22 cellular contexts compared by ENCODE assay signal in the genomic region with DNA sequence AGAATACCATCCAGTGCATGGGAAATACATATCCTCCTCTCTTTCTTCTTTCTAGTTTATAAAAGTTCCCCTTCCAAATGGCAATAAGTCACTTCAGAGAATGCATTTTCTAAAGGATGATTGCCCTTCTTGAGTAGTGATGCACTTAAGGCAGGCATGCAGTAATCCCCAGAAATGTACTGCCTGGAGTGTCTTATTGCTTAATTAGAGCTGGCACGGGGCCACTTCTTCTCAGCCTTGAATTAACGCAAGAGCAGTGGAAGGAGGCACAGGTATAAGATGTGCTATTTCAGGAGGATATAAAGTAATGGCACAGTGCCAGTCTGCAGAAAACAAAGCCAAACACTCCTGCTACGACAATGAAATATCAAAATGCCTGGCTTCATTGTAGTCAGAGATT.
DNase-seq lines count a peak whose midpoint lies in the region; ATAC-seq and TF ChIP-seq lines count a peak whose summit lies in the region.
"Had no signal": no experiment of that assay in that cellular context is flagged by ENCODE, and none has a peak within 500 bp of the region (broad histone marks: within the 10 kb centered on the region; RNA-seq: fewer than 3 reads in every experiment).

No MANE protein-coding gene starts in this region.

- H3K36me3 ChIP-seq in breast epithelium (no peaks in the 10 kb centered on the region), Peyer's patch (no peaks in the 10 kb centered on the region), left lung (no peaks in the 10 kb centered on the region), H7 (replicated peaks; ENCODE audit: control insufficient read depth, insufficient read depth, low read length) (no peaks in the 10 kb centered on the region)
- H3K36me3 ChIP-seq: gastrocnemius medialis, left ventricle myocardium inferior, upper lobe of left lung had no signal

- H3K27me3 ChIP-seq in breast epithelium (no peaks in the 10 kb centered on the region), Peyer's patch (no peaks in the 10 kb centered on the region), left lung (no peaks in the 10 kb centered on the region), H7 (ENCODE audit: control insufficient read depth, insufficient read depth, low read length) (no peaks in the 10 kb centered on the region)
- H3K27me3 ChIP-seq: gastrocnemius medialis, upper lobe of left lung had no signal

- no peak overlapping the region for H3K4me3 Mint-ChIP-seq in MCF 10A (ENCODE audit: unreplicated experiment)
- no peak overlapping the region for H3K4me3 Mint-ChIP-seq in stimulated activated naive B cell treated with anti-CD40 and anti-IgM and Interleukin-4, amounts not matched to agents 10 μg/mL and 1 μg/mL and 100 μg/mL, for 72 hours
- H3K4me3 Mint-ChIP-seq: activated CD4-positive, alpha-beta memory T cell treated with anti-CD3 and anti-CD28 coated beads for 36 hours; activated naive CD8-positive, alpha-beta T cell treated with anti-CD3 and anti-CD28 coated beads, Interleukin-2, amount 50 U/mL, for 24 hours; activated T-cell treated with anti-CD3 and anti-CD28 coated beads, Interleukin-2, amount 50 U/mL, for 24 hours; CD4-positive, alpha-beta memory T cell; GM23338 had no signal

- no peak for TF ChIP-seq POLR2A in breast epithelium (IDR thresholded peaks at IDR 0.05)
- no peak for TF ChIP-seq POLR2A in Peyer's patch (IDR thresholded peaks at IDR 0.05)

- intact Hi-C loops in MCF 10A (cut with micrococcal nuclease) (no loop called here), breast epithelium (cut with DNase I; ENCODE audit: low total_unique reads) (no loop called here), left lung (cut with DNase I) (no loop called here)

- peaks cover 61% of the 10 kb centered on the region for H3K27me3 Mint-ChIP-seq in MCF 10A (ENCODE audit: insufficient read depth, unreplicated experiment)
- peaks cover 0 to 4% of the 10 kb centered on the region in 2 donors for H3K27me3 Mint-ChIP-seq in stimulated activated naive B cell treated with anti-CD40 and anti-IgM and Interleukin-4, amounts not matched to agents 10 μg/mL and 1 μg/mL and 100 μg/mL, for 72 hours
- H3K27me3 Mint-ChIP-seq: activated CD4-positive, alpha-beta memory T cell treated with anti-CD3 and anti-CD28 coated beads for 36 hours; activated naive CD8-positive, alpha-beta T cell treated with anti-CD3 and anti-CD28 coated beads, Interleukin-2, amount 50 U/mL, for 24 hours; activated T-cell treated with anti-CD3 and anti-CD28 coated beads, Interleukin-2, amount 50 U/mL, for 24 hours; CD4-positive, alpha-beta memory T cell had no signal

- peaks cover 5% of the 10 kb centered on the region for H3K4me1 Mint-ChIP-seq in MCF 10A (ENCODE audit: insufficient read depth, unreplicated experiment)
- H3K4me1 Mint-ChIP-seq in stimulated activated naive B cell treated with anti-CD40 and anti-IgM and Interleukin-4, amounts not matched to agents 10 μg/mL and 1 μg/mL and 100 μg/mL, for 72 hours, result no peaks in the 10 kb centered on the region
- H3K4me1 Mint-ChIP-seq: activated naive CD8-positive, alpha-beta T cell treated with anti-CD3 and anti-CD28 coated beads, Interleukin-2, amount 50 U/mL, for 24 hours; CD4-positive, alpha-beta memory T cell; GM23338 had no signal

- H3K9me3 ChIP-seq in breast epithelium (no peaks in the 10 kb centered on the region), Peyer's patch (no peaks in the 10 kb centered on the region), left lung (no peaks in the 10 kb centered on the region)
- H3K9me3 ChIP-seq: gastrocnemius medialis, left ventricle myocardium inferior, upper lobe of left lung had no signal

- peak; percentile 88 for DNase-seq in MCF 10A (ENCODE audit: unreplicated experiment)
- DNase-seq in breast epithelium (ENCODE audit: low spot score in 2 of 2), result no peak
- DNase-seq in Peyer's patch, result peak in 2 of 3 donors; percentile 47 to 73
- peak in 1 of 2 donors; percentile 32 for DNase-seq in left lung
- no peak for DNase-seq in stimulated activated naive B cell treated with anti-CD40 and anti-IgM and Interleukin-4, amounts not matched to agents 10 μg/mL and 1 μg/mL and 100 μg/mL, for 72 hours
- DNase-seq in H7, result no peak
- DNase-seq: ACHN; activated CD4-positive, alpha-beta memory T cell treated with anti-CD3 and anti-CD28 coated beads for 36 hours; activated naive CD8-positive, alpha-beta T cell treated with anti-CD3 and anti-CD28 coated beads, Interleukin-2, amount 50 U/mL, for 24 hours; activated T-cell treated with anti-CD3 and anti-CD28 coated beads, Interleukin-2, amount 50 U/mL, for 24 hours; CD4-positive, alpha-beta memory T cell; EL; gastrocnemius medialis; left ventricle myocardium inferior; NCI-H1930; NCI-H774; stimulated activated naive CD4-positive, alpha-beta T cell had no signal

- ATAC-seq in left lung (peak; percentile 58), GM18858 (IDR thresholded peaks at IDR 0.05; ENCODE audit: unreplicated experiment) (no peak), HG02852 (IDR thresholded peaks at IDR 0.05; ENCODE audit: unreplicated experiment) (no peak)
- ATAC-seq in stimulated activated naive B cell treated with anti-CD40 and anti-IgM and Interleukin-4, amounts not matched to agents 10 μg/mL and 1 μg/mL and 100 μg/mL, for 72 hours (replicated peaks), result no peak
- ATAC-seq: activated naive CD8-positive, alpha-beta T cell treated with anti-CD3 and anti-CD28 coated beads, Interleukin-2, amount 50 U/mL, for 24 hours; gastrocnemius medialis; GM23338 had no signal

- no peak overlapping the region for H3K27ac ChIP-seq in breast epithelium
- H3K27ac ChIP-seq in Peyer's patch, result no peak overlapping the region
- no peak overlapping the region for H3K27ac ChIP-seq in left lung
- H3K27ac ChIP-seq: gastrocnemius medialis, left ventricle myocardium inferior, parathyroid adenoma, upper lobe of left lung had no signal

- H3K9me3 Mint-ChIP-seq in MCF 10A (ENCODE audit: unreplicated experiment), result no peaks in the 10 kb centered on the region
- H3K9me3 Mint-ChIP-seq in stimulated activated naive B cell treated with anti-CD40 and anti-IgM and Interleukin-4, amounts not matched to agents 10 μg/mL and 1 μg/mL and 100 μg/mL, for 72 hours, result no peaks in the 10 kb centered on the region
- H3K9me3 Mint-ChIP-seq: activated naive CD8-positive, alpha-beta T cell treated with anti-CD3 and anti-CD28 coated beads, Interleukin-2, amount 50 U/mL, for 24 hours; activated T-cell treated with anti-CD3 and anti-CD28 coated beads, Interleukin-2, amount 50 U/mL, for 24 hours; GM23338 had no signal

- no peaks in the 10 kb centered on the region for H3K4me1 ChIP-seq in breast epithelium
- no peaks in the 10 kb centered on the region for H3K4me1 ChIP-seq in Peyer's patch
- no peaks in the 10 kb centered on the region for H3K4me1 ChIP-seq in left lung
- H3K4me1 ChIP-seq: gastrocnemius medialis, left ventricle myocardium inferior, parathyroid adenoma had no signal

- H3K27ac Mint-ChIP-seq in MCF 10A (ENCODE audit: low read depth, unreplicated experiment), result no peak overlapping the region
- H3K27ac Mint-ChIP-seq in stimulated activated naive B cell treated with anti-CD40 and anti-IgM and Interleukin-4, amounts not matched to agents 10 μg/mL and 1 μg/mL and 100 μg/mL, for 72 hours, result no peak overlapping the region
- H3K27ac Mint-ChIP-seq: activated CD4-positive, alpha-beta memory T cell treated with anti-CD3 and anti-CD28 coated beads for 36 hours; activated naive CD8-positive, alpha-beta T cell treated with anti-CD3 and anti-CD28 coated beads, Interleukin-2, amount 50 U/mL, for 24 hours; activated T-cell treated with anti-CD3 and anti-CD28 coated beads, Interleukin-2, amount 50 U/mL, for 24 hours; CD4-positive, alpha-beta memory T cell; GM23338 had no signal

- BruUV-seq in MCF 10A (replicated peaks; lab: Mats Ljungman, UMichigan), result no TSS peak

- no peaks in the 10 kb centered on the region for H3K36me3 Mint-ChIP-seq in MCF 10A (ENCODE audit: insufficient read depth, unreplicated experiment)
- H3K36me3 Mint-ChIP-seq in stimulated activated naive B cell treated with anti-CD40 and anti-IgM and Interleukin-4, amounts not matched to agents 10 μg/mL and 1 μg/mL and 100 μg/mL, for 72 hours, result no peaks in the 10 kb centered on the region
- H3K36me3 Mint-ChIP-seq: activated CD4-positive, alpha-beta memory T cell treated with anti-CD3 and anti-CD28 coated beads for 36 hours; CD4-positive, alpha-beta memory T cell had no signal

- CTCF ChIA-PET in MCF 10A (lab: Yijun Ruan, JAX), result interaction anchor here (0.6 to 1.0 kb wide), 2 partner anchors 121 to 144 kb away, joined by 3 to 4 read pairs; no protein-coding TSS in a partner anchor

- POLR2A ChIA-PET in MCF 10A (lab: Yijun Ruan, JAX), result interaction anchor here (0.7 kb wide), 1 partner anchor 844 kb away, joined by 3 read pairs; no protein-coding TSS in a partner anchor

- TF ChIP-seq CTCF in MCF 10A (IDR thresholded peaks at IDR 0.05; ENCODE audit: unreplicated experiment), result no peak
- no peak for TF ChIP-seq CTCF in breast epithelium (IDR thresholded peaks at IDR 0.05)
- no peak for TF ChIP-seq CTCF in Peyer's patch (IDR thresholded peaks at IDR 0.05)
- no peak for TF ChIP-seq CTCF in left lung (IDR thresholded peaks at IDR 0.05)

- H3K4me3 ChIP-seq in breast epithelium, result no peak overlapping the region
- H3K4me3 ChIP-seq in Peyer's patch, result no peak overlapping the region
- H3K4me3 ChIP-seq in left lung, result no peak overlapping the region
- no peak overlapping the region for H3K4me3 ChIP-seq in H7 (ENCODE audit: insufficient read depth, low read depth, low read length)
- H3K4me3 ChIP-seq: gastrocnemius medialis, GM23338, left ventricle myocardium inferior, upper lobe of left lung had no signal

Comparison
In these comparisons a context has a peak if more than half of its experiments do, and no peak if none do; other contexts are left out.
1. DNase-seq: peak in MCF 10A (single experiment) and Peyer's patch (2 of 3); none in breast epithelium (0 of 2), stimulated activated naive B cell treated with anti-CD40 and anti-IgM and Interleukin-4, amounts not matched to agents 10 μg/mL and 1 μg/mL and 100 μg/mL, for 72 hours (single experiment) and H7 (single experiment).